In the genomic region with DNA sequence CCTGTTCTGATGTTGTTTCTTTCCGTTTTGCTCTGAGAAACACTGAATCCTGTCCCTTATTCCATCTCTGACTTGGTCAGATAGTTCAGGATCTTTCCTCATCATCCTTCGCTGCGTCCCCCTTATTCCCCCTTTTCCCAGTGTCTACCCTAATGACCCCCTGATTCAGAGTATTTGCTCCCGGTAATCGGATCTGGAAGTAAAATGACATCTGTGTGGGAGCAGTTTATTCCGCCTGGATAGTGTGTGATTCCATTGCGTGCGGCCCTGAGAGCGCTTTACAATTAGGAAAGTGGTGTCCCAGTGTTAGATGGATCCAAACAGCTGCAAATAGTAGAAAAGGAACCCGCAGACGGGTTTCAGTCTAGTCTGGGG, we compare ENCODE assay signal across 1 cellular context.
TF ChIP-seq lines count a peak whose summit lies in the region.

No MANE protein-coding gene starts in this region.

TF ChIP-seq in H1, 55 proteins besides CTCF, POLR2A, EP300 and RAD21 (continued from another document):
- no peak for TF ChIP-seq RFX5 (IDR thresholded peaks at IDR 0.05; ENCODE audit: borderline replicate concordance, low read depth, low read length)
